Comparison of ENCODE assay signal across 1 cellular context in the genomic region with DNA sequence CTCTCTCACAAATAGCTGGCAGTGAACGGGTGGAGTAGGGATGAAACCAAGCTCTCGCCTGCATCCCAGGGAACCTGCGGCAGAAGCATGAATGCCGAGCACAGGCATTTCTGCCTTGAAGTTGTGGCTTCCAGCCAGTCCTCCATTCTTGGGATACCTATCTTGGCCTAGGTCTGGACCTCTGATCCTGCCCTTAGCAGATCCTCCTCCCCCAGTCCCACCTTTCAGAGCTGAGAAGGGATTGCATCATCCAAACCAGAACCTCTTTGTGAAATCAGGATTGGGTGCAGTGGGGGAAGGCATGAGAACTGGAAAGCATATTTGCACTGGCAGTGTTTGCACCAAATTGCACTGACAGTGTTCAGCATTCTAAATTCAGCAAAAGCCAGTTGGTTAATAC.
TF ChIP-seq lines count a peak whose summit lies in the region.

No MANE protein-coding gene starts in this region.

TF ChIP-seq in HepG2, 621 proteins besides CTCF, POLR2A, EP300 and RAD21 (continued from another document and continues in another):
- TF ChIP-seq, protein P1, sequence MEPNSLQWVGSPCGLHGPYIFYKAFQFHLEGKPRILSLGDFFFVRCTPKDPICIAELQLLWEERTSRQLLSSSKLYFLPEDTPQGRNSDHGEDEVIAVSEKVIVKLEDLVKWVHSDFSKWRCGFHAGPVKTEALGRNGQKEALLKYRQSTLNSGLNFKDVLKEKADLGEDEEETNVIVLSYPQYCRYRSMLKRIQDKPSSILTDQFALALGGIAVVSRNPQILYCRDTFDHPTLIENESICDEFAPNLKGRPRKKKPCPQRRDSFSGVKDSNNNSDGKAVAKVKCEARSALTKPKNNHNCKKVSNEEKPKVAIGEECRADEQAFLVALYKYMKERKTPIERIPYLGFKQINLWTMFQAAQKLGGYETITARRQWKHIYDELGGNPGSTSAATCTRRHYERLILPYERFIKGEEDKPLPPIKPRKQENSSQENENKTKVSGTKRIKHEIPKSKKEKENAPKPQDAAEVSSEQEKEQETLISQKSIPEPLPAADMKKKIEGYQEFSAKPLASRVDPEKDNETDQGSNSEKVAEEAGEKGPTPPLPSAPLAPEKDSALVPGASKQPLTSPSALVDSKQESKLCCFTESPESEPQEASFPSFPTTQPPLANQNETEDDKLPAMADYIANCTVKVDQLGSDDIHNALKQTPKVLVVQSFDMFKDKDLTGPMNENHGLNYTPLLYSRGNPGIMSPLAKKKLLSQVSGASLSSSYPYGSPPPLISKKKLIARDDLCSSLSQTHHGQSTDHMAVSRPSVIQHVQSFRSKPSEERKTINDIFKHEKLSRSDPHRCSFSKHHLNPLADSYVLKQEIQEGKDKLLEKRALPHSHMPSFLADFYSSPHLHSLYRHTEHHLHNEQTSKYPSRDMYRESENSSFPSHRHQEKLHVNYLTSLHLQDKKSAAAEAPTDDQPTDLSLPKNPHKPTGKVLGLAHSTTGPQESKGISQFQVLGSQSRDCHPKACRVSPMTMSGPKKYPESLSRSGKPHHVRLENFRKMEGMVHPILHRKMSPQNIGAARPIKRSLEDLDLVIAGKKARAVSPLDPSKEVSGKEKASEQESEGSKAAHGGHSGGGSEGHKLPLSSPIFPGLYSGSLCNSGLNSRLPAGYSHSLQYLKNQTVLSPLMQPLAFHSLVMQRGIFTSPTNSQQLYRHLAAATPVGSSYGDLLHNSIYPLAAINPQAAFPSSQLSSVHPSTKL (CRISPR knock-in tag; IDR thresholded peaks at IDR 0.05): peak; percentile 81
- TF ChIP-seq, protein P2, sequence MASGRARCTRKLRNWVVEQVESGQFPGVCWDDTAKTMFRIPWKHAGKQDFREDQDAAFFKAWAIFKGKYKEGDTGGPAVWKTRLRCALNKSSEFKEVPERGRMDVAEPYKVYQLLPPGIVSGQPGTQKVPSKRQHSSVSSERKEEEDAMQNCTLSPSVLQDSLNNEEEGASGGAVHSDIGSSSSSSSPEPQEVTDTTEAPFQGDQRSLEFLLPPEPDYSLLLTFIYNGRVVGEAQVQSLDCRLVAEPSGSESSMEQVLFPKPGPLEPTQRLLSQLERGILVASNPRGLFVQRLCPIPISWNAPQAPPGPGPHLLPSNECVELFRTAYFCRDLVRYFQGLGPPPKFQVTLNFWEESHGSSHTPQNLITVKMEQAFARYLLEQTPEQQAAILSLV (CRISPR knock-in tag; IDR thresholded peaks at IDR 0.05; ENCODE audit: borderline replicate concordance): no peak
- TF ChIP-seq, protein P3, sequence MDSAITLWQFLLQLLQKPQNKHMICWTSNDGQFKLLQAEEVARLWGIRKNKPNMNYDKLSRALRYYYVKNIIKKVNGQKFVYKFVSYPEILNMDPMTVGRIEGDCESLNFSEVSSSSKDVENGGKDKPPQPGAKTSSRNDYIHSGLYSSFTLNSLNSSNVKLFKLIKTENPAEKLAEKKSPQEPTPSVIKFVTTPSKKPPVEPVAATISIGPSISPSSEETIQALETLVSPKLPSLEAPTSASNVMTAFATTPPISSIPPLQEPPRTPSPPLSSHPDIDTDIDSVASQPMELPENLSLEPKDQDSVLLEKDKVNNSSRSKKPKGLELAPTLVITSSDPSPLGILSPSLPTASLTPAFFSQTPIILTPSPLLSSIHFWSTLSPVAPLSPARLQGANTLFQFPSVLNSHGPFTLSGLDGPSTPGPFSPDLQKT (CRISPR knock-in tag; IDR thresholded peaks at IDR 0.05; ENCODE audit: borderline replicate concordance): no peak
- TF ChIP-seq CEBPG (CRISPR knock-in tag; IDR thresholded peaks at IDR 0.05) (peak; percentile 99), ZBTB21 (CRISPR knock-in tag; IDR thresholded peaks at IDR 0.05) (no peak), SMAD1 (CRISPR knock-in tag; IDR thresholded peaks at IDR 0.05; ENCODE audit: borderline replicate concordance, low read depth) (no peak), ZNF501 (CRISPR knock-in tag; IDR thresholded peaks at IDR 0.05) (no peak), ZNF446 (CRISPR knock-in tag; IDR thresholded peaks at IDR 0.05) (no peak), ZNF274 (CRISPR knock-in tag; IDR thresholded peaks at IDR 0.05) (no peak), ZNF225 (CRISPR knock-in tag; IDR thresholded peaks at IDR 0.05) (no peak), MYC (CRISPR knock-in tag; IDR thresholded peaks at IDR 0.05; ENCODE audit: borderline replicate concordance) (no peak), SAP130 (CRISPR knock-in tag; IDR thresholded peaks at IDR 0.05; ENCODE audit: low read depth) (peak; percentile 49), ZNF20 (CRISPR knock-in tag; IDR thresholded peaks at IDR 0.05) (no peak), ZNF850 (CRISPR knock-in tag; conservative IDR thresholded peaks at IDR 0.05) (no peak), PRPF4 (IDR thresholded peaks at IDR 0.05; ENCODE audit: low read depth, low read length, poor library complexity, severe bottlenecking) (no peak), ZNF775 (CRISPR knock-in tag; IDR thresholded peaks at IDR 0.05; ENCODE audit: borderline replicate concordance) (no peak), ZNF510 (CRISPR knock-in tag; IDR thresholded peaks at IDR 0.05; ENCODE audit: low read depth) (no peak), ZNF317 (CRISPR knock-in tag; IDR thresholded peaks at IDR 0.05) (no peak), XBP1 (CRISPR knock-in tag; IDR thresholded peaks at IDR 0.05) (no peak), ZNF530 (CRISPR knock-in tag; IDR thresholded peaks at IDR 0.05; ENCODE audit: low read depth) (no peak), ZNF841 (CRISPR knock-in tag; IDR thresholded peaks at IDR 0.05; ENCODE audit: borderline replicate concordance) (no peak), FOXO1 (CRISPR knock-in tag; IDR thresholded peaks at IDR 0.05) (peak; percentile 16; the same call in 1 of the 2 replicates), ZNF558 (CRISPR knock-in tag; IDR thresholded peaks at IDR 0.05; ENCODE audit: borderline replicate concordance) (no peak), MEIS2 (CRISPR knock-in tag; IDR thresholded peaks at IDR 0.05) (no peak), ZNF557 (CRISPR knock-in tag; IDR thresholded peaks at IDR 0.05) (no peak), ZC3H4 (CRISPR knock-in tag; IDR thresholded peaks at IDR 0.05; ENCODE audit: borderline replicate concordance) (no peak), TCF7 (IDR thresholded peaks at IDR 0.05; ENCODE audit: low read depth) (no peak)
- TF ChIP-seq, protein P4, sequence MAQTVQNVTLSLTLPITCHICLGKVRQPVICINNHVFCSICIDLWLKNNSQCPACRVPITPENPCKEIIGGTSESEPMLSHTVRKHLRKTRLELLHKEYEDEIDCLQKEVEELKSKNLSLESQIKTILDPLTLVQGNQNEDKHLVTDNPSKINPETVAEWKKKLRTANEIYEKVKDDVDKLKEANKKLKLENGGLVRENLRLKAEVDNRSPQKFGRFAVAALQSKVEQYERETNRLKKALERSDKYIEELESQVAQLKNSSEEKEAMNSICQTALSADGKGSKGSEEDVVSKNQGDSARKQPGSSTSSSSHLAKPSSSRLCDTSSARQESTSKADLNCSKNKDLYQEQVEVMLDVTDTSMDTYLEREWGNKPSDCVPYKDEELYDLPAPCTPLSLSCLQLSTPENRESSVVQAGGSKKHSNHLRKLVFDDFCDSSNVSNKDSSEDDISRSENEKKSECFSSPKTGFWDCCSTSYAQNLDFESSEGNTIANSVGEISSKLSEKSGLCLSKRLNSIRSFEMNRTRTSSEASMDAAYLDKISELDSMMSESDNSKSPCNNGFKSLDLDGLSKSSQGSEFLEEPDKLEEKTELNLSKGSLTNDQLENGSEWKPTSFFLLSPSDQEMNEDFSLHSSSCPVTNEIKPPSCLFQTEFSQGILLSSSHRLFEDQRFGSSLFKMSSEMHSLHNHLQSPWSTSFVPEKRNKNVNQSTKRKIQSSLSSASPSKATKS (CRISPR knock-in tag; IDR thresholded peaks at IDR 0.05): no peak
- TF ChIP-seq, protein P5, sequence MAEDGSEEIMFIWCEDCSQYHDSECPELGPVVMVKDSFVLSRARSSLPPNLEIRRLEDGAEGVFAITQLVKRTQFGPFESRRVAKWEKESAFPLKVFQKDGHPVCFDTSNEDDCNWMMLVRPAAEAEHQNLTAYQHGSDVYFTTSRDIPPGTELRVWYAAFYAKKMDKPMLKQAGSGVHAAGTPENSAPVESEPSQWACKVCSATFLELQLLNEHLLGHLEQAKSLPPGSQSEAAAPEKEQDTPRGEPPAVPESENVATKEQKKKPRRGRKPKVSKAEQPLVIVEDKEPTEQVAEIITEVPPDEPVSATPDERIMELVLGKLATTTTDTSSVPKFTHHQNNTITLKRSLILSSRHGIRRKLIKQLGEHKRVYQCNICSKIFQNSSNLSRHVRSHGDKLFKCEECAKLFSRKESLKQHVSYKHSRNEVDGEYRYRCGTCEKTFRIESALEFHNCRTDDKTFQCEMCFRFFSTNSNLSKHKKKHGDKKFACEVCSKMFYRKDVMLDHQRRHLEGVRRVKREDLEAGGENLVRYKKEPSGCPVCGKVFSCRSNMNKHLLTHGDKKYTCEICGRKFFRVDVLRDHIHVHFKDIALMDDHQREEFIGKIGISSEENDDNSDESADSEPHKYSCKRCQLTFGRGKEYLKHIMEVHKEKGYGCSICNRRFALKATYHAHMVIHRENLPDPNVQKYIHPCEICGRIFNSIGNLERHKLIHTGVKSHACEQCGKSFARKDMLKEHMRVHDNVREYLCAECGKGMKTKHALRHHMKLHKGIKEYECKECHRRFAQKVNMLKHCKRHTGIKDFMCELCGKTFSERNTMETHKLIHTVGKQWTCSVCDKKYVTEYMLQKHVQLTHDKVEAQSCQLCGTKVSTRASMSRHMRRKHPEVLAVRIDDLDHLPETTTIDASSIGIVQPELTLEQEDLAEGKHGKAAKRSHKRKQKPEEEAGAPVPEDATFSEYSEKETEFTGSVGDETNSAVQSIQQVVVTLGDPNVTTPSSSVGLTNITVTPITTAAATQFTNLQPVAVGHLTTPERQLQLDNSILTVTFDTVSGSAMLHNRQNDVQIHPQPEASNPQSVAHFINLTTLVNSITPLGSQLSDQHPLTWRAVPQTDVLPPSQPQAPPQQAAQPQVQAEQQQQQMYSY (CRISPR knock-in tag; IDR thresholded peaks at IDR 0.05): no peak
- TF ChIP-seq, protein P6, sequence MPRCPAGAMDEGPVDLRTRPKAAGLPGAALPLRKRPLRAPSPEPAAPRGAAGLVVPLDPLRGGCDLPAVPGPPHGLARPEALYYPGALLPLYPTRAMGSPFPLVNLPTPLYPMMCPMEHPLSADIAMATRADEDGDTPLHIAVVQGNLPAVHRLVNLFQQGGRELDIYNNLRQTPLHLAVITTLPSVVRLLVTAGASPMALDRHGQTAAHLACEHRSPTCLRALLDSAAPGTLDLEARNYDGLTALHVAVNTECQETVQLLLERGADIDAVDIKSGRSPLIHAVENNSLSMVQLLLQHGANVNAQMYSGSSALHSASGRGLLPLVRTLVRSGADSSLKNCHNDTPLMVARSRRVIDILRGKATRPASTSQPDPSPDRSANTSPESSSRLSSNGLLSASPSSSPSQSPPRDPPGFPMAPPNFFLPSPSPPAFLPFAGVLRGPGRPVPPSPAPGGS (CRISPR knock-in tag; IDR thresholded peaks at IDR 0.05): no peak
- TF ChIP-seq, protein P7, sequence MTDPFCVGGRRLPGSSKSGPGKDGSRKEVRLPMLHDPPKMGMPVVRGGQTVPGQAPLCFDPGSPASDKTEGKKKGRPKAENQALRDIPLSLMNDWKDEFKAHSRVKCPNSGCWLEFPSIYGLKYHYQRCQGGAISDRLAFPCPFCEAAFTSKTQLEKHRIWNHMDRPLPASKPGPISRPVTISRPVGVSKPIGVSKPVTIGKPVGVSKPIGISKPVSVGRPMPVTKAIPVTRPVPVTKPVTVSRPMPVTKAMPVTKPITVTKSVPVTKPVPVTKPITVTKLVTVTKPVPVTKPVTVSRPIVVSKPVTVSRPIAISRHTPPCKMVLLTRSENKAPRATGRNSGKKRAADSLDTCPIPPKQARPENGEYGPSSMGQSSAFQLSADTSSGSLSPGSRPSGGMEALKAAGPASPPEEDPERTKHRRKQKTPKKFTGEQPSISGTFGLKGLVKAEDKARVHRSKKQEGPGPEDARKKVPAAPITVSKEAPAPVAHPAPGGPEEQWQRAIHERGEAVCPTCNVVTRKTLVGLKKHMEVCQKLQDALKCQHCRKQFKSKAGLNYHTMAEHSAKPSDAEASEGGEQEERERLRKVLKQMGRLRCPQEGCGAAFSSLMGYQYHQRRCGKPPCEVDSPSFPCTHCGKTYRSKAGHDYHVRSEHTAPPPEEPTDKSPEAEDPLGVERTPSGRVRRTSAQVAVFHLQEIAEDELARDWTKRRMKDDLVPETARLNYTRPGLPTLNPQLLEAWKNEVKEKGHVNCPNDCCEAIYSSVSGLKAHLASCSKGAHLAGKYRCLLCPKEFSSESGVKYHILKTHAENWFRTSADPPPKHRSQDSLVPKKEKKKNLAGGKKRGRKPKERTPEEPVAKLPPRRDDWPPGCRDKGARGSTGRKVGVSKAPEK (CRISPR knock-in tag; IDR thresholded peaks at IDR 0.05; ENCODE audit: borderline replicate concordance): no peak
- TF ChIP-seq, protein P8, sequence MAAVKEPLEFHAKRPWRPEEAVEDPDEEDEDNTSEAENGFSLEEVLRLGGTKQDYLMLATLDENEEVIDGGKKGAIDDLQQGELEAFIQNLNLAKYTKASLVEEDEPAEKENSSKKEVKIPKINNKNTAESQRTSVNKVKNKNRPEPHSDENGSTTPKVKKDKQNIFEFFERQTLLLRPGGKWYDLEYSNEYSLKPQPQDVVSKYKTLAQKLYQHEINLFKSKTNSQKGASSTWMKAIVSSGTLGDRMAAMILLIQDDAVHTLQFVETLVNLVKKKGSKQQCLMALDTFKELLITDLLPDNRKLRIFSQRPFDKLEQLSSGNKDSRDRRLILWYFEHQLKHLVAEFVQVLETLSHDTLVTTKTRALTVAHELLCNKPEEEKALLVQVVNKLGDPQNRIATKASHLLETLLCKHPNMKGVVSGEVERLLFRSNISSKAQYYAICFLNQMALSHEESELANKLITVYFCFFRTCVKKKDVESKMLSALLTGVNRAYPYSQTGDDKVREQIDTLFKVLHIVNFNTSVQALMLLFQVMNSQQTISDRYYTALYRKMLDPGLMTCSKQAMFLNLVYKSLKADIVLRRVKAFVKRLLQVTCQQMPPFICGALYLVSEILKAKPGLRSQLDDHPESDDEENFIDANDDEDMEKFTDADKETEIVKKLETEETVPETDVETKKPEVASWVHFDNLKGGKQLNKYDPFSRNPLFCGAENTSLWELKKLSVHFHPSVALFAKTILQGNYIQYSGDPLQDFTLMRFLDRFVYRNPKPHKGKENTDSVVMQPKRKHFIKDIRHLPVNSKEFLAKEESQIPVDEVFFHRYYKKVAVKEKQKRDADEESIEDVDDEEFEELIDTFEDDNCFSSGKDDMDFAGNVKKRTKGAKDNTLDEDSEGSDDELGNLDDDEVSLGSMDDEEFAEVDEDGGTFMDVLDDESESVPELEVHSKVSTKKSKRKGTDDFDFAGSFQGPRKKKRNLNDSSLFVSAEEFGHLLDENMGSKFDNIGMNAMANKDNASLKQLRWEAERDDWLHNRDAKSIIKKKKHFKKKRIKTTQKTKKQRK (IDR thresholded peaks at IDR 0.05; ENCODE audit: low read length): no peak
- TF ChIP-seq, protein P9, sequence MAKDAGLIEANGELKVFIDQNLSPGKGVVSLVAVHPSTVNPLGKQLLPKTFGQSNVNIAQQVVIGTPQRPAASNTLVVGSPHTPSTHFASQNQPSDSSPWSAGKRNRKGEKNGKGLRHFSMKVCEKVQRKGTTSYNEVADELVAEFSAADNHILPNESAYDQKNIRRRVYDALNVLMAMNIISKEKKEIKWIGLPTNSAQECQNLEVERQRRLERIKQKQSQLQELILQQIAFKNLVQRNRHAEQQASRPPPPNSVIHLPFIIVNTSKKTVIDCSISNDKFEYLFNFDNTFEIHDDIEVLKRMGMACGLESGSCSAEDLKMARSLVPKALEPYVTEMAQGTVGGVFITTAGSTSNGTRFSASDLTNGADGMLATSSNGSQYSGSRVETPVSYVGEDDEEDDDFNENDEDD (CRISPR knock-in tag; IDR thresholded peaks at IDR 0.05; ENCODE audit: borderline replicate concordance): no peak
